Comparison of ENCODE assay signal across 1 cellular context in the genomic region with DNA sequence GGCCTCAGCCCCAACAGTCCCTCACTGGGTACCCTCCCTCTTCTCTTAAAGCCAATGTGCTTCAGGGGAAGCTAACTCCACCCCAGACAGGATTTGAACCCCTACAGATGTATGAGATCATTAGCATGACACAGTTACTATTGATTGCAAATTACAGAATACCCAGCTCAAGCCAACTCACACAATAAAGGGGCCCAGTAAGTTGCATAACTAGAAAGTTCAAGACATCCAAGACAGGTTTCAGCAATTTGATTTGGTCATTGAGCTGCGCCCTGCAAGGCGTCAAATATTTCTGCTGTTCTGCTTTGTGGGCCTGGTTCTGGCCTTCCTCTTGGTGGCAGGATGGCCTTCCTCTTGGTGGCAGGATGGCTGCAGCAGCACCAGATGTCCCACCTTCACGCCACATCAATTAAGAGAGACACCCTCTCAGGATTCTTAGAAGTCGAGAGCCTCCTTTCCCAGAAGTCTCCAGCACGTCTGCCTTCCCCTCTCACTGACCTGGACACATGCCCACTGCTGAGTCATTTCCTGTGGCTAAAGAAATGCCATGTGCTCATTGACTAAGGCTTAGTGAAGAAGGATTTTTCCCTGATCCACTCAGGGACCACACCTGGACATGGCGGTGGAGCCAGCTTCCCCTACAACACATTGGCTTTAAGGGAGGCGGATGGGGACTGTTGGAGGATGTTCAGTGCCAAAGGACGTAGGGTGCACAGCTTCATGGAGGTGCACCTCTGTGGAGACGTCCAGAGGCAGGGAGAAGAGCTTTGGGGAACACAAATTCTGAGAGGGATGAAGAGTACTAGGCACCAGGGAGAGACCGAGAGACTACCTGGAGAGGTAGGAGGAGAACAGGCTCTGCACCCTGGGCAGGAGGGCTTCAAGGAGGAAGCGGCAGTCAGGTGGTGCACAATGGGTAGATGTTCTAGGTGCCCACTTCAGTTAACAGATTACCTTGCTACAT.
TF ChIP-seq lines count a peak whose summit lies in the region.

No MANE protein-coding gene starts in this region.

TF ChIP-seq in GM23338, 12 proteins besides CTCF, POLR2A, EP300 and RAD21:
- TF ChIP-seq, protein P1, sequence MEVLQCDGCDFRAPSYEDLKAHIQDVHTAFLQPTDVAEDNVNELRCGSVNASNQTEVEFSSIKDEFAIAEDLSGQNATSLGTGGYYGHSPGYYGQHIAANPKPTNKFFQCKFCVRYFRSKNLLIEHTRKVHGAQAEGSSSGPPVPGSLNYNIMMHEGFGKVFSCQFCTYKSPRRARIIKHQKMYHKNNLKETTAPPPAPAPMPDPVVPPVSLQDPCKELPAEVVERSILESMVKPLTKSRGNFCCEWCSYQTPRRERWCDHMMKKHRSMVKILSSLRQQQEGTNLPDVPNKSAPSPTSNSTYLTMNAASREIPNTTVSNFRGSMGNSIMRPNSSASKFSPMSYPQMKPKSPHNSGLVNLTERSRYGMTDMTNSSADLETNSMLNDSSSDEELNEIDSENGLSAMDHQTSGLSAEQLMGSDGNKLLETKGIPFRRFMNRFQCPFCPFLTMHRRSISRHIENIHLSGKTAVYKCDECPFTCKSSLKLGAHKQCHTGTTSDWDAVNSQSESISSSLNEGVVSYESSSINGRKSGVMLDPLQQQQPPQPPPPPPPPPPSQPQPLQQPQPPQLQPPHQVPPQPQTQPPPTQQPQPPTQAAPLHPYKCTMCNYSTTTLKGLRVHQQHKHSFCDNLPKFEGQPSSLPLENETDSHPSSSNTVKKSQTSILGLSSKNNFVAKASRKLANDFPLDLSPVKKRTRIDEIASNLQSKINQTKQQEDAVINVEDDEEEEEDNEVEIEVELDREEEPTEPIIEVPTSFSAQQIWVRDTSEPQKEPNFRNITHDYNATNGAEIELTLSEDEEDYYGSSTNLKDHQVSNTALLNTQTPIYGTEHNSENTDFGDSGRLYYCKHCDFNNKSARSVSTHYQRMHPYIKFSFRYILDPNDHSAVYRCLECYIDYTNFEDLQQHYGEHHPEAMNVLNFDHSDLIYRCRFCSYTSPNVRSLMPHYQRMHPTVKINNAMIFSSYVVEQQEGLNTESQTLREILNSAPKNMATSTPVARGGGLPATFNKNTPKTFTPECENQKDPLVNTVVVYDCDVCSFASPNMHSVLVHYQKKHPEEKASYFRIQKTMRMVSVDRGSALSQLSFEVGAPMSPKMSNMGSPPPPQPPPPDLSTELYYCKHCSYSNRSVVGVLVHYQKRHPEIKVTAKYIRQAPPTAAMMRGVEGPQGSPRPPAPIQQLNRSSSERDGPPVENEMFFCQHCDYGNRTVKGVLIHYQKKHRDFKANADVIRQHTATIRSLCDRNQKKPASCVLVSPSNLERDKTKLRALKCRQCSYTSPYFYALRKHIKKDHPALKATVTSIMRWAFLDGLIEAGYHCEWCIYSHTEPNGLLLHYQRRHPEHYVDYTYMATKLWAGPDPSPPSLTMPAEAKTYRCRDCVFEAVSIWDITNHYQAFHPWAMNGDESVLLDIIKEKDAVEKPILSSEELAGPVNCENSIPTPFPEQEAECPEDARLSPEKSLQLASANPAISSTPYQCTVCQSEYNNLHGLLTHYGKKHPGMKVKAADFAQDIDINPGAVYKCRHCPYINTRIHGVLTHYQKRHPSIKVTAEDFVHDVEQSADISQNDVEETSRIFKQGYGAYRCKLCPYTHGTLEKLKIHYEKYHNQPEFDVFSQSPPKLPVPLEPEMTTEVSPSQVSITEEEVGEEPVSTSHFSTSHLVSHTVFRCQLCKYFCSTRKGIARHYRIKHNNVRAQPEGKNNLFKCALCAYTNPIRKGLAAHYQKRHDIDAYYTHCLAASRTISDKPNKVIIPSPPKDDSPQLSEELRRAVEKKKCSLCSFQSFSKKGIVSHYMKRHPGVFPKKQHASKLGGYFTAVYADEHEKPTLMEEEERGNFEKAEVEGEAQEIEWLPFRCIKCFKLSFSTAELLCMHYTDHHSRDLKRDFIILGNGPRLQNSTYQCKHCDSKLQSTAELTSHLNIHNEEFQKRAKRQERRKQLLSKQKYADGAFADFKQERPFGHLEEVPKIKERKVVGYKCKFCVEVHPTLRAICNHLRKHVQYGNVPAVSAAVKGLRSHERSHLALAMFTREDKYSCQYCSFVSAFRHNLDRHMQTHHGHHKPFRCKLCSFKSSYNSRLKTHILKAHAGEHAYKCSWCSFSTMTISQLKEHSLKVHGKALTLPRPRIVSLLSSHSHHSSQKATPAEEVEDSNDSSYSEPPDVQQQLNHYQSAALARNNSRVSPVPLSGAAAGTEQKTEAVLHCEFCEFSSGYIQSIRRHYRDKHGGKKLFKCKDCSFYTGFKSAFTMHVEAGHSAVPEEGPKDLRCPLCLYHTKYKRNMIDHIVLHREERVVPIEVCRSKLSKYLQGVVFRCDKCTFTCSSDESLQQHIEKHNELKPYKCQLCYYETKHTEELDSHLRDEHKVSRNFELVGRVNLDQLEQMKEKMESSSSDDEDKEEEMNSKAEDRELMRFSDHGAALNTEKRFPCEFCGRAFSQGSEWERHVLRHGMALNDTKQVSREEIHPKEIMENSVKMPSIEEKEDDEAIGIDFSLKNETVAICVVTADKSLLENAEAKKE (CRISPR knock-in tag; IDR thresholded peaks at IDR 0.05), result no peak
